Comparison of ENCODE assay signal across 2 cellular contexts in the genomic region with DNA sequence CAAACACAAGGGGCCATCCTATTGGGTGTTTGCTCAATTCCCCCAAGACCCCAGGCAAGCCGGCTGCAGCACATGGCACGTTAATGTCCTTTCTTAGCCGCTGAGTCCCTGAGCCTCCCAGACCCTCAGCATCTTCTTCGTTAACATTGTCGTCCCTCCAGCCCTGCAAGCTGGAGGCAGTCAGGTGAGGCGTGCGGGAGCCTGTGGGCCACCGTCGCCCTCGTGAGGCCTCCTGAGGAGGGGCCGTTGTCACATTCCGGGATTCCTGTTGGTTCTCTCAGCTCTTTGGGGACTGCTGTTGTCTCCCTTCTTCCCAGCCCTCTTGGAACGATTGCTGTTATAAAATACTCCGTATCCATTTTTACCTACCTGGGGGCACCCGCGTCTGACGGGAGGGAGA.
TF ChIP-seq lines count a peak whose summit lies in the region.

No MANE protein-coding gene starts in this region.

TF ChIP-seq in GM23338, 12 proteins besides CTCF, POLR2A, EP300 and RAD21 (continued from another document):
- TF ChIP-seq, protein P1, sequence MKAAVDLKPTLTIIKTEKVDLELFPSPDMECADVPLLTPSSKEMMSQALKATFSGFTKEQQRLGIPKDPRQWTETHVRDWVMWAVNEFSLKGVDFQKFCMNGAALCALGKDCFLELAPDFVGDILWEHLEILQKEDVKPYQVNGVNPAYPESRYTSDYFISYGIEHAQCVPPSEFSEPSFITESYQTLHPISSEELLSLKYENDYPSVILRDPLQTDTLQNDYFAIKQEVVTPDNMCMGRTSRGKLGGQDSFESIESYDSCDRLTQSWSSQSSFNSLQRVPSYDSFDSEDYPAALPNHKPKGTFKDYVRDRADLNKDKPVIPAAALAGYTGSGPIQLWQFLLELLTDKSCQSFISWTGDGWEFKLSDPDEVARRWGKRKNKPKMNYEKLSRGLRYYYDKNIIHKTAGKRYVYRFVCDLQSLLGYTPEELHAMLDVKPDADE (IDR thresholded peaks at IDR 0.05): no peak
- no peak for TF ChIP-seq ZNF331 (CRISPR knock-in tag; IDR thresholded peaks at IDR 0.05; ENCODE audit: low read depth)
- no peak for TF ChIP-seq EZH2phosphoT487 (IDR thresholded peaks at IDR 0.05; ENCODE audit: unreplicated experiment)

TF ChIP-seq in WTC11, 78 proteins besides CTCF, POLR2A, EP300 and RAD21 (continued from another document):
- TF ChIP-seq, protein P2, sequence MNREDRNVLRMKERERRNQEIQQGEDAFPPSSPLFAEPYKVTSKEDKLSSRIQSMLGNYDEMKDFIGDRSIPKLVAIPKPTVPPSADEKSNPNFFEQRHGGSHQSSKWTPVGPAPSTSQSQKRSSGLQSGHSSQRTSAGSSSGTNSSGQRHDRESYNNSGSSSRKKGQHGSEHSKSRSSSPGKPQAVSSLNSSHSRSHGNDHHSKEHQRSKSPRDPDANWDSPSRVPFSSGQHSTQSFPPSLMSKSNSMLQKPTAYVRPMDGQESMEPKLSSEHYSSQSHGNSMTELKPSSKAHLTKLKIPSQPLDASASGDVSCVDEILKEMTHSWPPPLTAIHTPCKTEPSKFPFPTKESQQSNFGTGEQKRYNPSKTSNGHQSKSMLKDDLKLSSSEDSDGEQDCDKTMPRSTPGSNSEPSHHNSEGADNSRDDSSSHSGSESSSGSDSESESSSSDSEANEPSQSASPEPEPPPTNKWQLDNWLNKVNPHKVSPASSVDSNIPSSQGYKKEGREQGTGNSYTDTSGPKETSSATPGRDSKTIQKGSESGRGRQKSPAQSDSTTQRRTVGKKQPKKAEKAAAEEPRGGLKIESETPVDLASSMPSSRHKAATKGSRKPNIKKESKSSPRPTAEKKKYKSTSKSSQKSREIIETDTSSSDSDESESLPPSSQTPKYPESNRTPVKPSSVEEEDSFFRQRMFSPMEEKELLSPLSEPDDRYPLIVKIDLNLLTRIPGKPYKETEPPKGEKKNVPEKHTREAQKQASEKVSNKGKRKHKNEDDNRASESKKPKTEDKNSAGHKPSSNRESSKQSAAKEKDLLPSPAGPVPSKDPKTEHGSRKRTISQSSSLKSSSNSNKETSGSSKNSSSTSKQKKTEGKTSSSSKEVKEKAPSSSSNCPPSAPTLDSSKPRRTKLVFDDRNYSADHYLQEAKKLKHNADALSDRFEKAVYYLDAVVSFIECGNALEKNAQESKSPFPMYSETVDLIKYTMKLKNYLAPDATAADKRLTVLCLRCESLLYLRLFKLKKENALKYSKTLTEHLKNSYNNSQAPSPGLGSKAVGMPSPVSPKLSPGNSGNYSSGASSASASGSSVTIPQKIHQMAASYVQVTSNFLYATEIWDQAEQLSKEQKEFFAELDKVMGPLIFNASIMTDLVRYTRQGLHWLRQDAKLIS (CRISPR knock-in tag; IDR thresholded peaks at IDR 0.05; ENCODE audit: borderline replicate concordance): no peak
- TF ChIP-seq, protein P3, sequence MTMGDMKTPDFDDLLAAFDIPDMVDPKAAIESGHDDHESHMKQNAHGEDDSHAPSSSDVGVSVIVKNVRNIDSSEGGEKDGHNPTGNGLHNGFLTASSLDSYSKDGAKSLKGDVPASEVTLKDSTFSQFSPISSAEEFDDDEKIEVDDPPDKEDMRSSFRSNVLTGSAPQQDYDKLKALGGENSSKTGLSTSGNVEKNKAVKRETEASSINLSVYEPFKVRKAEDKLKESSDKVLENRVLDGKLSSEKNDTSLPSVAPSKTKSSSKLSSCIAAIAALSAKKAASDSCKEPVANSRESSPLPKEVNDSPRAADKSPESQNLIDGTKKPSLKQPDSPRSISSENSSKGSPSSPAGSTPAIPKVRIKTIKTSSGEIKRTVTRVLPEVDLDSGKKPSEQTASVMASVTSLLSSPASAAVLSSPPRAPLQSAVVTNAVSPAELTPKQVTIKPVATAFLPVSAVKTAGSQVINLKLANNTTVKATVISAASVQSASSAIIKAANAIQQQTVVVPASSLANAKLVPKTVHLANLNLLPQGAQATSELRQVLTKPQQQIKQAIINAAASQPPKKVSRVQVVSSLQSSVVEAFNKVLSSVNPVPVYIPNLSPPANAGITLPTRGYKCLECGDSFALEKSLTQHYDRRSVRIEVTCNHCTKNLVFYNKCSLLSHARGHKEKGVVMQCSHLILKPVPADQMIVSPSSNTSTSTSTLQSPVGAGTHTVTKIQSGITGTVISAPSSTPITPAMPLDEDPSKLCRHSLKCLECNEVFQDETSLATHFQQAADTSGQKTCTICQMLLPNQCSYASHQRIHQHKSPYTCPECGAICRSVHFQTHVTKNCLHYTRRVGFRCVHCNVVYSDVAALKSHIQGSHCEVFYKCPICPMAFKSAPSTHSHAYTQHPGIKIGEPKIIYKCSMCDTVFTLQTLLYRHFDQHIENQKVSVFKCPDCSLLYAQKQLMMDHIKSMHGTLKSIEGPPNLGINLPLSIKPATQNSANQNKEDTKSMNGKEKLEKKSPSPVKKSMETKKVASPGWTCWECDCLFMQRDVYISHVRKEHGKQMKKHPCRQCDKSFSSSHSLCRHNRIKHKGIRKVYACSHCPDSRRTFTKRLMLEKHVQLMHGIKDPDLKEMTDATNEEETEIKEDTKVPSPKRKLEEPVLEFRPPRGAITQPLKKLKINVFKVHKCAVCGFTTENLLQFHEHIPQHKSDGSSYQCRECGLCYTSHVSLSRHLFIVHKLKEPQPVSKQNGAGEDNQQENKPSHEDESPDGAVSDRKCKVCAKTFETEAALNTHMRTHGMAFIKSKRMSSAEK (CRISPR knock-in tag; IDR thresholded peaks at IDR 0.05; ENCODE audit: borderline replicate concordance): no peak
- TF ChIP-seq, protein P4, sequence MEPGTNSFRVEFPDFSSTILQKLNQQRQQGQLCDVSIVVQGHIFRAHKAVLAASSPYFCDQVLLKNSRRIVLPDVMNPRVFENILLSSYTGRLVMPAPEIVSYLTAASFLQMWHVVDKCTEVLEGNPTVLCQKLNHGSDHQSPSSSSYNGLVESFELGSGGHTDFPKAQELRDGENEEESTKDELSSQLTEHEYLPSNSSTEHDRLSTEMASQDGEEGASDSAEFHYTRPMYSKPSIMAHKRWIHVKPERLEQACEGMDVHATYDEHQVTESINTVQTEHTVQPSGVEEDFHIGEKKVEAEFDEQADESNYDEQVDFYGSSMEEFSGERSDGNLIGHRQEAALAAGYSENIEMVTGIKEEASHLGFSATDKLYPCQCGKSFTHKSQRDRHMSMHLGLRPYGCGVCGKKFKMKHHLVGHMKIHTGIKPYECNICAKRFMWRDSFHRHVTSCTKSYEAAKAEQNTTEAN (CRISPR knock-in tag; IDR thresholded peaks at IDR 0.05): no peak
